In genomic region chr19:1260749-1261511, GRCh38 we compare ENCODE assay signal across 8 cellular contexts. TPM values are rescaled to one million over a fixed set of nuclear protein-coding genes. Genes with fewer than 3 reads are reported as not detected.
A peak's percentile ranks its signal among the peaks of the same experiment; 100 is the strongest.
DNase-seq lines count a peak whose midpoint lies in the region; ATAC-seq and TF ChIP-seq lines count a peak whose summit lies in the region.

No MANE protein-coding gene starts in this region.

- H3K36me3 ChIP-seq in ascending aorta (peaks cover 23 to 24% of the 10 kb centered on the region in 2 donors), aorta (ENCODE audit: control insufficient read depth in 1 of 2, insufficient read depth in 2 of 2, low read length in 1 of 2) (no peaks in the 10 kb centered on the region)

- 0 to 1% methylated on average over 51 to 82 of the region's 82 CpGs for WGBS in aorta, 2 donors

- no peaks in the 10 kb centered on the region for H3K9me3 ChIP-seq in ascending aorta
- H3K9me3 ChIP-seq in aorta (ENCODE audit: control insufficient read depth, low read length): no peaks in the 10 kb centered on the region

- H3K4me3 ChIP-seq in ascending aorta (peak overlapping the region; percentile 76 to 83), aorta (ENCODE audit: low read length in 2 of 2) (peak overlapping the region in 1 of 2 donors; percentile 18)

- DNase-seq in NCI-H2029 treated with DMSO at 0.1 percent for 48 hours (lab: John Stamatoyannopoulos, UW) (peak; percentile 75), T-helper 22 cell (ENCODE audit: low read depth) (peak; percentile 95), ascending aorta (ENCODE audit: low spot score in 2 of 2) (peak; percentile 84 to 98), hepatic stellate cell (ENCODE audit: low spot score) (peak; percentile 98), retina (peak; percentile 97), aorta (peak; percentile 98 to 99)

- peak; percentile 72 for ATAC-seq in GM18498 (IDR thresholded peaks at IDR 0.05; ENCODE audit: unreplicated experiment)
- peak; percentile 40 for ATAC-seq in HG02938 (IDR thresholded peaks at IDR 0.05; ENCODE audit: unreplicated experiment)
- peak; percentile 89 for ATAC-seq in aorta (ENCODE audit: low FRiP score)

- intact Hi-C loops in ascending aorta (cut with DNase I) (loop anchor here (1.0 kb wide), 1 partner anchor 8 kb away; no protein-coding TSS in a partner anchor), aorta (cut with DNase I) (no loop called here)

- no peak for TF ChIP-seq CTCF in ascending aorta (IDR thresholded peaks at IDR 0.05)

- H3K27ac ChIP-seq in ascending aorta: peak overlapping the region; percentile 96 to 99
- peak overlapping the region; percentile 69 to 89 for H3K27ac ChIP-seq in aorta (ENCODE audit: low read depth in 1 of 2, low read length in 2 of 2)

- H3K27me3 ChIP-seq in ascending aorta (no peaks in the 10 kb centered on the region), aorta (ENCODE audit: control insufficient read depth in 1 of 2, insufficient read depth in 2 of 2, low read length in 1 of 2) (no peaks in the 10 kb centered on the region)

- H3K4me1 ChIP-seq in ascending aorta (peaks cover 25 to 54% of the 10 kb centered on the region in 2 donors), aorta (ENCODE audit: control insufficient read depth in 1 of 2, insufficient read depth in 2 of 2, low read length in 2 of 2) (peaks cover 0 to 2% of the 10 kb centered on the region in 2 donors)

RNA-seq across cellular contexts. Expression of gene CIRBP, which starts 8.2 kb away (rescaled TPM):
- total RNA-seq in ascending aorta (442 TPM), aorta (100 to 1,000 TPM; 391 to 397 TPM)
- polyA plus RNA-seq in aorta: 1,000 to 10,000 TPM in 1 of 2 donors, 100 to 1,000 TPM in 1; 252 to 1,634 TPM

RNA-seq across cellular contexts. Expression of gene MIDN, which starts 12.5 kb away (rescaled TPM):
- total RNA-seq in ascending aorta (307 TPM), aorta (100 to 1,000 TPM; 112 to 121 TPM)
- 10 to 100 TPM; 11.8 to 27.4 TPM for polyA plus RNA-seq in aorta

RNA-seq across cellular contexts. Expression of gene FAM174C, which starts 14.4 kb away (rescaled TPM):
- total RNA-seq in ascending aorta (156 TPM), aorta (10 to 100 TPM; 21.9 to 23.3 TPM)
- polyA plus RNA-seq in aorta: 10 to 100 TPM; 43.8 to 68.8 TPM

RNA-seq across cellular contexts. Expression of gene ATP5F1D, which starts 19.4 kb away (rescaled TPM):
- total RNA-seq in ascending aorta (232 TPM), aorta (100 to 1,000 TPM in 1 of 2 donors, 10 to 100 TPM in 1; 92.8 to 102 TPM)
- polyA plus RNA-seq in aorta: 100 to 1,000 TPM; 131 to 164 TPM

RNA-seq across cellular contexts. Expression of gene CBARP, which starts 23.1 kb away (rescaled TPM):
- 1.9 TPM for total RNA-seq in ascending aorta
- 1 to 10 TPM; 3.0 to 3.7 TPM for total RNA-seq in aorta
- polyA plus RNA-seq in aorta: 1 to 10 TPM in 1 of 2 donors, under 1 TPM in 1; 0.88 to 1.1 TPM
